10 cellular contexts compared by ENCODE assay signal in the genomic region with DNA sequence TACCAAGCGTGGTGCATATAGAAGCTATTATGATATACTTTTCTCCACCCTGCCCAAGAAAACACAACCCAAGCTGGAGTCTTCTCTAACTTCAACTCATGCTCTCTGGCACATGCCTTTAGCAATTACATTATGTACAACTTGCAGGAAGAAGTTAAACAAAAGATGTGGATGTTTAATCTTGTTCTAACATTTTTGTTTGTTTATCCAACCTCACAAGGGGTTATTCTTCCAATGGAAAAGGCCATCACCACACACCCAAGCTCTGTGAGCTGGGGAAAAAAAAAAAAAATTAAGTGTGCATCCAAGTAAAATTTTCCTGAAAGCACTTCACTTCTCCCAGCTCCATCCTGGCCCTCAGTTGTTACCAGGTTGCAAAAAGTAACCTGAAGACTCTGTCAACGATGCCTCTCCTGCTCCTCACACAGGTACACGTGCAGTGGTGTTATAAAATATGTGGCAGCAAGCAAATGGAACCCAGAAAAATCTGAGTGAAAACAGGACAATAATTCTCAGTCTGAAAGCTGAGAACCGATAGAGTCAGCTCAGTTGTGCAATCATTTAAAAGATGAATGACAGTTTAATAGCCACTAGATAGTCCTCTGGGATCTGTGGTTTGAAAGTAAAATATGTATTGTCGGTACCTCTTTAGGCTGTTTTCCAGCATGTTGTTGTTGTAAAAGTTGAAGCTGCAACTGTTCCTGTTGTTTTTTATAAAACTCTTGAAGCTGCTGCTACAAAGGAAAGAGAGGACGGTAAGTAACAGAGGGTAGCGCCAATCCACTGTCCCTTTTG.
DNase-seq lines count a peak whose midpoint lies in the region; ATAC-seq and TF ChIP-seq lines count a peak whose summit lies in the region.
"Had no signal": no experiment of that assay in that cellular context is flagged by ENCODE, and none has a peak within 500 bp of the region (broad histone marks: within the 10 kb centered on the region; RNA-seq: fewer than 3 reads in every experiment).

No MANE protein-coding gene starts in this region.

- no peaks in the 10 kb centered on the region for H3K27me3 Mint-ChIP-seq in chondrocyte (ENCODE audit: low read depth)

- H3K9me3 ChIP-seq in osteoblast (ENCODE audit: low read depth, low read length), result no peaks in the 10 kb centered on the region

- H4K20me1 ChIP-seq in osteoblast (ENCODE audit: insufficient read depth, low read length), result no peaks in the 10 kb centered on the region

- peaks cover 95% of the 10 kb centered on the region for H3K79me2 ChIP-seq in osteoblast (ENCODE audit: insufficient read depth, low read length)

- peaks cover 46% of the 10 kb centered on the region for H3K36me3 Mint-ChIP-seq in chondrocyte (ENCODE audit: low read depth)
- H3K36me3 Mint-ChIP-seq: neural progenitor cell had no signal

- no peak overlapping the region for H2AFZ ChIP-seq in osteoblast (ENCODE audit: low read length)
- H2AFZ ChIP-seq: neural progenitor cell had no signal

- H3K4me1 ChIP-seq in osteoblast (ENCODE audit: insufficient read depth, low read length), result peaks cover 65% of the 10 kb centered on the region

- H3K27me3 ChIP-seq in osteoblast (ENCODE audit: insufficient read depth, low read length), result no peaks in the 10 kb centered on the region
- H3K27me3 ChIP-seq: neural progenitor cell had no signal

- peaks cover 60% of the 10 kb centered on the region for H3K36me3 ChIP-seq in osteoblast (ENCODE audit: insufficient read depth, low read length)
- H3K36me3 ChIP-seq: neural progenitor cell had no signal

- no peak for TF ChIP-seq POLR2A in NB4 (IDR thresholded peaks at IDR 0.05; ENCODE audit: extremely low read depth, insufficient read length)

- no peak overlapping the region for H3K4me3 Mint-ChIP-seq in chondrocyte (ENCODE audit: unreplicated experiment)
- H3K4me3 Mint-ChIP-seq: neural progenitor cell had no signal

- H3K27ac ChIP-seq in osteoblast (ENCODE audit: low read depth, low read length), result peak overlapping the region; percentile 87
- H3K27ac ChIP-seq: neural progenitor cell had no signal

- DNase-seq in COLO829 (ENCODE audit: low spot score) (peak; percentile 33), NB4 (ENCODE audit: low read depth) (peak; percentile 62), chondrocyte (ENCODE audit: low spot score) (no peak), osteoblast (ENCODE audit: insufficient read length, low spot score, missing footprints) (no peak), ecto neural progenitor cell (ENCODE audit: low spot score) (no peak), T-helper 1 cell (no peak)
- DNase-seq: erythroblast had no signal

- TF ChIP-seq CTCF in NB4 (IDR thresholded peaks at IDR 0.05; ENCODE audit: low read depth, low read length), result no peak
- no peak for TF ChIP-seq CTCF in chondrocyte (IDR thresholded peaks at IDR 0.05)
- no peak for TF ChIP-seq CTCF in osteoblast (IDR thresholded peaks at IDR 0.05; ENCODE audit: extremely low read depth, low read depth, low read length)

- peak overlapping the region; percentile 88 for H3K27ac Mint-ChIP-seq in chondrocyte (ENCODE audit: unreplicated experiment)

- peaks cover 100% of the 10 kb centered on the region for H3K4me1 Mint-ChIP-seq in chondrocyte (ENCODE audit: low read depth)

- no peak for ATAC-seq in HG03457 (IDR thresholded peaks at IDR 0.05; ENCODE audit: unreplicated experiment)
- ATAC-seq in HG02852 (IDR thresholded peaks at IDR 0.05; ENCODE audit: unreplicated experiment), result no peak

- H3K9me3 Mint-ChIP-seq in chondrocyte (ENCODE audit: low read depth), result no peaks in the 10 kb centered on the region
- H3K9me3 Mint-ChIP-seq: neural progenitor cell had no signal

- H3K4me2 ChIP-seq in osteoblast (ENCODE audit: insufficient read depth, low read length), result peak overlapping the region; percentile 7
- H3K4me2 ChIP-seq: neural progenitor cell had no signal

- H3K4me3 ChIP-seq in NB4 (ENCODE audit: low read depth, low read length) (no peak overlapping the region), osteoblast (ENCODE audit: insufficient read depth, low read length) (no peak overlapping the region)
- H3K4me3 ChIP-seq: neural progenitor cell had no signal

Comparison
In these comparisons a context has a peak if more than half of its experiments do, and no peak if none do; other contexts are left out.
1. DNase-seq: peak in COLO829 (single experiment) and NB4 (single experiment); none in chondrocyte (single experiment), osteoblast (single experiment), ecto neural progenitor cell (single experiment) and T-helper 1 cell (0 of 5).